In the genomic region with DNA sequence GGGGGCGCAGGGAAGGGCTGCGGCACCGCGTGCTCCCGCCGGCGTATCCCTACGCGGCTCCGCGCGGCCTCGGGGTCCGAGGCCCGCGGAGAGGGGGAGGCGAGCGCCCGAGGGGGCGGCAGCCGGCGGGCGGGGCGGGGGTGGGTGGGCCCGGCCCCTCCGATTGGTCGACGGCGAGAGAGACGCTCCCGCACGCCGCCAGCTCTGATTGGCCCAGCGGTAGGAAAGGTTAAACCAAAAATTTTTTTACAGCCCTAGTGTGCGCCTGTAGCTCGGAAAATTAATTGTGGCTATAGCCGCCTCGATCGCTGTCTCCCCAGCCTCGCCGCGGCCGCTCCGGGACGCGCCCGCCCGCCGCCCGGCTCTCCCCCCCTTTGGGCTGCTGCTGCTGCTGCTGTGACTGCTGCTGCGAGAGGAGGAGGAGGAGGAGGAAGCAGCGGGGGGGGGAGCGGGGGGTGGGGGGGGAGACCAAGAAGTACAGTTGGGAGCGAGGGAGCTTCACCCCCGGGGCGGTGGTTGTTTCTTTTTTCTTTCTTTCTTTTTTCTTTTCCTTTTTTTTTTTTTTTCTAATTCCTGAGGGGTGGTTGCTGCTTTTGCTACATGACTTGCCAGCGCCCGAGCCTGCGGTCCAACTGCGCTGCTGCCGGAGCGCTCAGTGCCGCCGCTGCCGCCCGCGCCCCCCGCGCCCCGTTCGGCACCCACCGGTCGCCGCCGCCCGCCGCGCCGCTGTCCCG, we compare ENCODE assay signal across 9 cellular contexts. TPM values are rescaled to one million over a fixed set of nuclear protein-coding genes. Genes with fewer than 3 reads are reported as not detected.
DNase-seq lines count a peak whose midpoint lies in the region; ATAC-seq, FAIRE-seq and TF ChIP-seq lines count a peak whose summit lies in the region.
"Had no signal": no experiment of that assay in that cellular context is flagged by ENCODE, and none has a peak within 500 bp of the region (broad histone marks: within the 10 kb centered on the region; RNA-seq: fewer than 3 reads in every experiment).

FOXG1 (plus strand) TSS at position 283 of the 734 bp plus-strand sequence. CDS start 493 bp downstream, outside the sequence.

- DNase-seq in A549 (ENCODE audit: low read depth in 1 of 2, low spot score in 1 of 2) (peak in 1 of 2 experiments; percentile 25), NCI-H524 treated with DMSO at 0.1 percent for 48 hours (lab: John Stamatoyannopoulos, UW) (peak; percentile 99), endodermal cell (peak; percentile 89), COLO829 (ENCODE audit: low spot score) (no peak)

- H3K27me3 ChIP-seq in endodermal cell (ENCODE audit: control insufficient read depth, insufficient read depth, low read length, poor library complexity, severe bottlenecking) (peaks cover 88% of the 10 kb centered on the region), parathyroid adenoma (ENCODE audit: control insufficient read depth, insufficient read depth, low read length) (peaks cover 16% of the 10 kb centered on the region)

- POLR2A ChIA-PET in A549 (lab: Yijun Ruan, JAX), result no interaction called here

- no peaks in the 10 kb centered on the region for H3K9me3 Mint-ChIP-seq in endodermal cell

- CTCF ChIA-PET in A549 (lab: Yijun Ruan, JAX), result interaction anchor here (0.8 to 1.6 kb wide), 2 partner anchors 11 to 12 kb away, joined by 3 read pairs; no protein-coding TSS in a partner anchor

- H3K27ac ChIP-seq in A549, result peak within 1 kb of the TSS; percentile 16 to 57; a peak in 3 of 6 replicates
- no peak within 1 kb of the TSS for H3K27ac ChIP-seq in endodermal cell (ENCODE audit: low read depth, low read length)
- H3K27ac ChIP-seq in parathyroid adenoma, result peak within 1 kb of the TSS; percentile 17

- no peak within 1 kb of the TSS for H2AFZ ChIP-seq in parathyroid adenoma

- TF ChIP-seq CTCF in A549 (IDR thresholded peaks at IDR 0.05) (no peak), endodermal cell (conservative IDR thresholded peaks at IDR 0.05) (no peak), parathyroid adenoma (IDR thresholded peaks at IDR 0.05) (no peak)

- no peak within 1 kb of the TSS for H3K27ac Mint-ChIP-seq in endodermal cell

- TF ChIP-seq POLR2A in A549 (IDR thresholded peaks at IDR 0.05; ENCODE audit: low read length), result no peak

- H3K4me2 ChIP-seq in A549 (peak within 1 kb of the TSS; percentile 71), parathyroid adenoma (ENCODE audit: low read length) (peak within 1 kb of the TSS; percentile 44)

- no peaks in the 10 kb centered on the region for H3K79me2 ChIP-seq in parathyroid adenoma

- H3K9me3 ChIP-seq in A549 (no peaks in the 10 kb centered on the region), endodermal cell (ENCODE audit: control insufficient read depth, low read length) (no peaks in the 10 kb centered on the region), parathyroid adenoma (ENCODE audit: control insufficient read depth, low read length) (no peaks in the 10 kb centered on the region)

- no peak for TF ChIP-seq RAD21 in A549 (conservative IDR thresholded peaks at IDR 0.05 in 1 of 2, IDR thresholded peaks at IDR 0.05 in 1 of 2)

- H3K4me3 ChIP-seq in A549 (peak within 1 kb of the TSS; percentile 40), endodermal cell (ENCODE audit: low read length) (peak within 1 kb of the TSS; percentile 81), parathyroid adenoma (ENCODE audit: low read depth, low read length) (no peak within 1 kb of the TSS)

- H3K27me3 Mint-ChIP-seq in endodermal cell (ENCODE audit: insufficient read depth), result peaks cover 94% of the 10 kb centered on the region

- H3K4me1 ChIP-seq in A549 (no peaks in the 10 kb centered on the region), endodermal cell (ENCODE audit: control insufficient read depth, insufficient read depth, low read length) (no peaks in the 10 kb centered on the region), parathyroid adenoma (no peaks in the 10 kb centered on the region)

- H3K9ac ChIP-seq in endodermal cell (ENCODE audit: extremely low read depth, low read length, poor library complexity, severe bottlenecking), result peak within 1 kb of the TSS; percentile 38
- no peak within 1 kb of the TSS for H3K9ac ChIP-seq in parathyroid adenoma

- no peak for TF ChIP-seq EP300 in A549 (IDR thresholded peaks at IDR 0.05)

- peak within 1 kb of the TSS; percentile 63 for H3K4me3 Mint-ChIP-seq in endodermal cell

- no peaks in the 10 kb centered on the region for H3K36me3 Mint-ChIP-seq in endodermal cell (ENCODE audit: low read depth)

- peaks cover 19% of the 10 kb centered on the region for H3K4me1 Mint-ChIP-seq in endodermal cell

- ATAC-seq in A549, result peak; percentile 69 to 76
- ATAC-seq in GM21360 (IDR thresholded peaks at IDR 0.05; ENCODE audit: unreplicated experiment), result peak; percentile 64
- no peak for ATAC-seq in GM21576 (IDR thresholded peaks at IDR 0.05; ENCODE audit: unreplicated experiment)
- no peak for ATAC-seq in GM21786 (IDR thresholded peaks at IDR 0.05; ENCODE audit: unreplicated experiment)

- no peaks in the 10 kb centered on the region for H3K36me3 ChIP-seq in endodermal cell (ENCODE audit: control insufficient read depth, insufficient read depth, low read length)
- H3K36me3 ChIP-seq in parathyroid adenoma (ENCODE audit: control insufficient read depth, insufficient read depth, low read length), result no peaks in the 10 kb centered on the region

- 40% methylated on average over 26 of the region's 80 CpGs for WGBS in A549 (ENCODE audit: missing lambda C conversion rate)
- 0% methylated on average over 12 to 74 of the region's 80 CpGs for WGBS in endodermal cell (ENCODE audit: insufficient coverage in 1 of 2, insufficient read length in 1 of 2), 2 experiments

- no peak for FAIRE-seq in A549 (lab: Jason Lieb, UNC)

TF ChIP-seq in A549, 52 proteins besides CTCF, POLR2A, EP300 and RAD21:
- TF ChIP-seq ZC3H11A (IDR thresholded peaks at IDR 0.05) (no peak), HOXB5 (CRISPR knock-in tag; IDR thresholded peaks at IDR 0.05) (no peak), ELK1 (IDR thresholded peaks at IDR 0.05; ENCODE audit: low read depth, low read length) (no peak), HMGXB4 (CRISPR knock-in tag; IDR thresholded peaks at IDR 0.05; ENCODE audit: borderline replicate concordance) (no peak)

RNA-seq across cellular contexts. Expression of gene FOXG1, which starts in this region (rescaled TPM):
- polyA plus RNA-seq in A549 (2011; rRNA removed) (0.01 and 0.04 TPM in 2 replicates), A549 (2017; fragmentation: RNase III; extraction: RNeasy Plus Mini Kit Qiagen cat#74134 plus additional on column Dnase treatment) (0.07 to 1.1 TPM (median 0.10 TPM) in 3 replicates)
- polyA plus RNA-seq in A549 (2012; cell fraction: cytosol; rRNA removed), result 0.04 and 0.05 TPM in 2 replicates
- 0.10 and 0.14 TPM in 2 replicates for polyA plus RNA-seq in A549 (2012; cell fraction: nucleus; rRNA removed)
- polyA minus RNA-seq in A549 (2011; rRNA and poly(A)+ RNA removed), result 0.05 TPM in 1 of 2 replicates, not detected in the other
- total RNA-seq in endodermal cell, result under 1 TPM; 0.04 to 0.07 TPM
- 0.82 TPM for polyA plus RNA-seq in endodermal cell (2013, experiment 1 of 2)
- 0.79 TPM for polyA plus RNA-seq in endodermal cell (2013, experiment 2 of 2)
- polyA plus RNA-seq: adipose tissue had no signal

Comparison
In these comparisons a context has a peak if more than half of its experiments do, and no peak if none do; other contexts are left out.
1. Peak in DNase-seq, H3K4me3 ChIP-seq and H3K9ac ChIP-seq in endodermal cell; RNA of the gene not detected or under 1 TPM.
2. ATAC-seq: peak in A549 (2 of 2) and GM21360 (single experiment); none in GM21576 (single experiment) and GM21786 (single experiment).